ENCODE assay signal across 16 cellular contexts in genomic region chr10:112491144-112491543, GRCh38. TPM values are rescaled to one million over a fixed set of nuclear protein-coding genes. Genes with fewer than 3 reads are reported as not detected.
DNase-seq lines count a peak whose midpoint lies in the region; ATAC-seq, FAIRE-seq and TF ChIP-seq lines count a peak whose summit lies in the region.
"Had no signal": no experiment of that assay in that cellular context is flagged by ENCODE, and none has a peak within 500 bp of the region (broad histone marks: within the 10 kb centered on the region; RNA-seq: fewer than 3 reads in every experiment).

No MANE protein-coding gene starts in this region.

- peaks cover 4% of the 10 kb centered on the region for H3K4me1 Mint-ChIP-seq in activated CD8-positive, alpha-beta T cell treated with anti-CD3 and anti-CD28 coated beads, Interleukin-2, amount 10 ng/mL, durations not matched to agents 7 days and 5 days (ENCODE audit: low read depth)

- no peak overlapping the region for H3K4me3 Mint-ChIP-seq in activated CD8-positive, alpha-beta T cell treated with anti-CD3 and anti-CD28 coated beads, Interleukin-2, amount 10 ng/mL, durations not matched to agents 7 days and 5 days

- no peaks in the 10 kb centered on the region for H3K36me3 ChIP-seq in bronchial epithelial cell (ENCODE audit: control insufficient read depth, insufficient read depth, low read length)
- H3K36me3 ChIP-seq: colonic mucosa, uterus had no signal

- CTCF ChIA-PET in activated CD8-positive, alpha-beta T cell treated with anti-CD3 and anti-CD28 coated beads, Interleukin-2, amount 10 ng/mL, durations not matched to agents 7 days and 5 days (lab: Charles Lee), result interaction anchor here (1.3 kb wide), 1 partner anchor 19 kb away, joined by 3 read pairs; no protein-coding TSS in a partner anchor

- no peaks in the 10 kb centered on the region for H3K27me3 ChIP-seq in bronchial epithelial cell (ENCODE audit: control insufficient read depth, insufficient read depth, low read length)
- H3K27me3 ChIP-seq: colonic mucosa, uterus had no signal

- peaks cover 1% of the 10 kb centered on the region for H3K36me3 Mint-ChIP-seq in activated CD8-positive, alpha-beta T cell treated with anti-CD3 and anti-CD28 coated beads, Interleukin-2, amount 10 ng/mL, durations not matched to agents 7 days and 5 days (ENCODE audit: low read depth)

- H3K4me3 ChIP-seq in AG09309 (ENCODE audit: control insufficient read depth, low read depth, low read length) (no peak overlapping the region), bronchial epithelial cell (ENCODE audit: low read depth, low read length) (no peak overlapping the region)
- H3K4me3 ChIP-seq: colonic mucosa, GM12878, uterus had no signal

- POLR2A ChIA-PET in activated CD8-positive, alpha-beta T cell treated with anti-CD3 and anti-CD28 coated beads, Interleukin-2, amount 10 ng/mL, durations not matched to agents 7 days and 5 days (lab: Charles Lee), result no interaction called here

- no peaks in the 10 kb centered on the region for H3K9me3 Mint-ChIP-seq in activated CD8-positive, alpha-beta T cell treated with anti-CD3 and anti-CD28 coated beads, Interleukin-2, amount 10 ng/mL, durations not matched to agents 7 days and 5 days (ENCODE audit: insufficient read depth)

- DNase-seq in AG09309 (ENCODE audit: low read depth) (peak; percentile 1), HT-29 (ENCODE audit: low spot score) (peak; percentile 30), bronchial epithelial cell (ENCODE audit: low read depth) (peak; percentile 6), iris pigment epithelial cell (ENCODE audit: low read depth) (peak; percentile 48), KG1 (lab: John Stamatoyannopoulos, UW) (no peak), UCSD-AML1 (lab: John Stamatoyannopoulos, UW; ENCODE audit: unreplicated experiment) (no peak)
- DNase-seq in activated CD8-positive, alpha-beta T cell treated with anti-CD3 and anti-CD28 coated beads, Interleukin-2, amount 10 ng/mL, durations not matched to agents 7 days and 5 days, result no peak
- DNase-seq: activated CD4-positive, alpha-beta T cell treated with anti-CD3 and anti-CD28 coated beads for 48 hours; activated CD8-positive, alpha-beta memory T cell treated with anti-CD3 and anti-CD28 coated beads, Interleukin-2, amount 50 U/mL, for 4 hours; activated gamma-delta T cell; colonic mucosa; NK-92 treated with Interleukin-12 subunit alpha and Interleukin-12 subunit beta, amount 100 ng/mL, for 24 hours; stimulated activated CD4-positive, alpha-beta T cell treated with anti-CD3 and anti-CD28 coated beads, Interleukin-2, amount 100 ng/mL, for 48 hours; uterus had no signal

- H3K27me3 Mint-ChIP-seq in activated CD8-positive, alpha-beta T cell treated with anti-CD3 and anti-CD28 coated beads, Interleukin-2, amount 10 ng/mL, durations not matched to agents 7 days and 5 days (ENCODE audit: low read depth), result no peaks in the 10 kb centered on the region

- FAIRE-seq in bronchial epithelial cell (lab: Jason Lieb, UNC), result no peak
- FAIRE-seq: GM12878 had no signal

- TF ChIP-seq CTCF in AG09309 (IDR thresholded peaks at IDR 0.05; ENCODE audit: control insufficient read depth, insufficient read depth, low read depth, low read length, missing control alignments) (no peak), bronchial epithelial cell (IDR thresholded peaks at IDR 0.05; ENCODE audit: insufficient read depth, low read length, severe bottlenecking) (no peak)

- ATAC-seq in activated CD8-positive, alpha-beta T cell treated with anti-CD3 and anti-CD28 coated beads, Interleukin-2, amount 10 ng/mL, durations not matched to agents 7 days and 5 days, result no peak
- no peak for ATAC-seq in GM19324 (IDR thresholded peaks at IDR 0.05; ENCODE audit: low FRiP score, unreplicated experiment)
- ATAC-seq: GM12878 had no signal

- H3K27ac Mint-ChIP-seq in activated CD8-positive, alpha-beta T cell treated with anti-CD3 and anti-CD28 coated beads, Interleukin-2, amount 10 ng/mL, durations not matched to agents 7 days and 5 days, result no peak overlapping the region

RNA-seq across cellular contexts. Expression of gene VTI1A, which starts 44.1 kb away (rescaled TPM):
- total RNA-seq in HT-29 (2014; rRNA removed; shearing (Covaris generic)), result 24.8 and 30.5 TPM in 2 replicates
- 36.6 and 42.4 TPM in 2 replicates for total RNA-seq in bronchial epithelial cell
- 10 to 100 TPM; 40.2 to 43.7 TPM for total RNA-seq in activated CD8-positive, alpha-beta T cell treated with anti-CD3 and anti-CD28 coated beads, Interleukin-2, amount 10 ng/mL, durations not matched to agents 7 days and 5 days

RNA-seq across cellular contexts. Expression of gene ZDHHC6, which starts 44.4 kb away (rescaled TPM):
- 23.1 and 25.1 TPM in 2 replicates for total RNA-seq in HT-29 (2014; rRNA removed; shearing (Covaris generic))
- total RNA-seq in bronchial epithelial cell, result 20.2 and 23.4 TPM in 2 replicates
- 10 to 100 TPM; 49.0 to 51.5 TPM for total RNA-seq in activated CD8-positive, alpha-beta T cell treated with anti-CD3 and anti-CD28 coated beads, Interleukin-2, amount 10 ng/mL, durations not matched to agents 7 days and 5 days

Comparison
In these comparisons a context has a peak if more than half of its experiments do, and no peak if none do; other contexts are left out.
1. DNase-seq: peak in AG09309 (single experiment), HT-29 (single experiment), bronchial epithelial cell (single experiment) and iris pigment epithelial cell (single experiment); none in activated CD8-positive, alpha-beta T cell treated with anti-CD3 and anti-CD28 coated beads, Interleukin-2, amount 10 ng/mL, durations not matched to agents 7 days and 5 days (single experiment), KG1 (single experiment) and UCSD-AML1 (single experiment).